Comparison of ENCODE assay signal across 13 cellular contexts in genomic region chr11:36367806-36368680, GRCh38.
"Had no signal": no experiment of that assay in that cellular context is flagged by ENCODE, and none has a peak within 500 bp of the region (broad histone marks: within the 10 kb centered on the region; RNA-seq: fewer than 3 reads in every experiment).

No MANE protein-coding gene starts in this region.

- H3K27me3 ChIP-seq: colonic mucosa, neural progenitor cell, ovary had no signal

- H3K36me3 Mint-ChIP-seq: neural progenitor cell; stimulated activated memory B cell treated with anti-CD40 and anti-IgM and Interleukin-4, amounts not matched to agents 10 μg/mL and 1 μg/mL and 100 μg/mL, for 72 hours had no signal

- DNase-seq: activated naive CD4-positive, alpha-beta T cell treated with Interleukin-2 at 50 U/mL for 16 hours; colonic mucosa; hippocampal formation; kidney; ovary; stimulated activated CD4-positive, alpha-beta T cell treated with anti-CD3 and anti-CD28 coated beads, Interleukin-2, amount 100 ng/mL, for 48 hours; SW 1271; tibial artery had no signal

- H3K4me3 Mint-ChIP-seq: activated T-helper 17 cell treated with anti-CD3 and anti-CD28 coated beads, Interleukin-2, amount 50 U/mL, for 72 hours; neural progenitor cell; stimulated activated memory B cell treated with anti-CD40 and anti-IgM and Interleukin-4, amounts not matched to agents 10 μg/mL and 1 μg/mL and 100 μg/mL, for 72 hours; T-helper 2 cell treated with Interferon-gamma antibody and Interleukin-4, amounts not matched to agents 5 μg/mL and 100 μg/mL, for 36 hours had no signal

- H3K27ac Mint-ChIP-seq: activated T-helper 17 cell treated with anti-CD3 and anti-CD28 coated beads, Interleukin-2, amount 50 U/mL, for 72 hours; neural progenitor cell; stimulated activated memory B cell treated with anti-CD40 and anti-IgM and Interleukin-4, amounts not matched to agents 10 μg/mL and 1 μg/mL and 100 μg/mL, for 72 hours; T-helper 2 cell treated with Interferon-gamma antibody and Interleukin-4, amounts not matched to agents 5 μg/mL and 100 μg/mL, for 36 hours had no signal

- H3K9me3 Mint-ChIP-seq: activated T-helper 17 cell treated with anti-CD3 and anti-CD28 coated beads, Interleukin-2, amount 50 U/mL, for 72 hours; neural progenitor cell; stimulated activated memory B cell treated with anti-CD40 and anti-IgM and Interleukin-4, amounts not matched to agents 10 μg/mL and 1 μg/mL and 100 μg/mL, for 72 hours; T-helper 2 cell treated with Interferon-gamma antibody and Interleukin-4, amounts not matched to agents 5 μg/mL and 100 μg/mL, for 36 hours had no signal

- H3K36me3 ChIP-seq: colonic mucosa, esophagus muscularis mucosa, neural progenitor cell, ovary, tibial artery had no signal

- H3K4me1 ChIP-seq: tibial artery had no signal

- H3K4me2 ChIP-seq: neural progenitor cell had no signal

- H3K9me3 ChIP-seq: colonic mucosa, esophagus muscularis mucosa, ovary, tibial artery had no signal

- H3K9ac ChIP-seq: neural progenitor cell had no signal

- H2AFZ ChIP-seq: neural progenitor cell had no signal

- H3K4me3 ChIP-seq: colonic mucosa, esophagus muscularis mucosa, neural progenitor cell, ovary, tibial artery had no signal

- H3K27ac ChIP-seq: colonic mucosa, esophagus muscularis mucosa, neural progenitor cell, tibial artery had no signal
